In genomic region chr17:82021728-82022309, GRCh38 we compare ENCODE assay signal across 8 cellular contexts. TPM values are rescaled to one million over a fixed set of nuclear protein-coding genes. Genes with fewer than 3 reads are reported as not detected.
DNase-seq lines count a peak whose midpoint lies in the region; ATAC-seq and TF ChIP-seq lines count a peak whose summit lies in the region.

No MANE protein-coding gene starts in this region.

- peaks cover 19% of the 10 kb centered on the region for H3K4me1 Mint-ChIP-seq in activated CD4-positive, alpha-beta T cell treated with anti-CD3 and anti-CD28 coated beads, Interleukin-2, amount 10 ng/mL, durations not matched to agents 24 days and 14 days
- H3K4me1 Mint-ChIP-seq in stimulated activated naive CD8-positive, alpha-beta T cell treated with anti-CD3 and anti-CD28 coated beads, Interleukin-15, amount 100 ng/mL, for 72 hours: peaks cover 51% of the 10 kb centered on the region

- TF ChIP-seq CTCF in VCaP (conservative IDR thresholded peaks at IDR 0.05): no peak

- ATAC-seq in stimulated activated naive CD8-positive, alpha-beta T cell treated with anti-CD3 and anti-CD28 coated beads, Interleukin-15, amount 100 ng/mL, for 72 hours: no peak
- no peak for ATAC-seq in GM19463 (IDR thresholded peaks at IDR 0.05; ENCODE audit: unreplicated experiment)

- H3K27ac Mint-ChIP-seq in activated CD4-positive, alpha-beta T cell treated with anti-CD3 and anti-CD28 coated beads, Interleukin-2, amount 10 ng/mL, durations not matched to agents 24 days and 14 days: peak overlapping the region; percentile 76
- peak overlapping the region; percentile 61 to 93 for H3K27ac Mint-ChIP-seq in stimulated activated naive CD8-positive, alpha-beta T cell treated with anti-CD3 and anti-CD28 coated beads, Interleukin-15, amount 100 ng/mL, for 72 hours

- peak overlapping the region; percentile 91 for H3K27ac ChIP-seq in VCaP

- DNase-seq in activated CD4-positive, alpha-beta T cell treated with anti-CD3 and anti-CD28 coated beads, Interleukin-2, amount 10 ng/mL, durations not matched to agents 24 days and 14 days: peak; percentile 76
- no peak for DNase-seq in activated CD4-positive, alpha-beta T cell treated with anti-CD3 and anti-CD28 coated beads, Interleukin-2, amount 50 U/mL, for 4 hours
- no peak for DNase-seq in stimulated activated naive CD8-positive, alpha-beta T cell treated with anti-CD3 and anti-CD28 coated beads, Interleukin-15, amount 100 ng/mL, for 72 hours
- DNase-seq in AG08396 (ENCODE audit: low spot score) (no peak), foreskin melanocyte (no peak)

- peaks cover 9% of the 10 kb centered on the region for H3K36me3 Mint-ChIP-seq in activated CD4-positive, alpha-beta T cell treated with anti-CD3 and anti-CD28 coated beads, Interleukin-2, amount 10 ng/mL, durations not matched to agents 24 days and 14 days (ENCODE audit: low read depth)

- H3K27me3 Mint-ChIP-seq in activated CD4-positive, alpha-beta T cell treated with anti-CD3 and anti-CD28 coated beads, Interleukin-2, amount 10 ng/mL, durations not matched to agents 24 days and 14 days: no peaks in the 10 kb centered on the region
- no peaks in the 10 kb centered on the region for H3K27me3 Mint-ChIP-seq in stimulated activated naive CD8-positive, alpha-beta T cell treated with anti-CD3 and anti-CD28 coated beads, Interleukin-15, amount 100 ng/mL, for 72 hours

- H3K9me3 Mint-ChIP-seq in activated CD4-positive, alpha-beta T cell treated with anti-CD3 and anti-CD28 coated beads, Interleukin-2, amount 10 ng/mL, durations not matched to agents 24 days and 14 days: no peaks in the 10 kb centered on the region
- no peaks in the 10 kb centered on the region for H3K9me3 Mint-ChIP-seq in stimulated activated naive CD8-positive, alpha-beta T cell treated with anti-CD3 and anti-CD28 coated beads, Interleukin-15, amount 100 ng/mL, for 72 hours

- H3K4me3 Mint-ChIP-seq in activated CD4-positive, alpha-beta T cell treated with anti-CD3 and anti-CD28 coated beads, Interleukin-2, amount 10 ng/mL, durations not matched to agents 24 days and 14 days: peak overlapping the region; percentile 88
- peak overlapping the region; percentile 86 to 93 for H3K4me3 Mint-ChIP-seq in stimulated activated naive CD8-positive, alpha-beta T cell treated with anti-CD3 and anti-CD28 coated beads, Interleukin-15, amount 100 ng/mL, for 72 hours

- intact Hi-C loops in activated CD4-positive, alpha-beta T cell treated with anti-CD3 and anti-CD28 coated beads, Interleukin-2, amount 10 ng/mL, durations not matched to agents 24 days and 14 days (cut with micrococcal nuclease): loop anchor here (1.0 to 5.0 kb wide), 7 partner anchors 63 to 205 kb away; partner anchors contain the start of genes ALYREF, ANAPC11, FASN and P4HB

- H3K4me3 ChIP-seq in iPS-11a (ENCODE audit: low read depth, low read length): peak overlapping the region; percentile 85

RNA-seq across cellular contexts. Expression of gene CENPX, which starts 0.9 kb away (rescaled TPM):
- total RNA-seq in activated CD4-positive, alpha-beta T cell treated with anti-CD3 and anti-CD28 coated beads, Interleukin-2, amount 10 ng/mL, durations not matched to agents 24 days and 14 days: 116 and 123 TPM in 2 replicates

RNA-seq across cellular contexts. Expression of gene LRRC45, which starts 1.3 kb away (rescaled TPM):
- 39.0 and 40.6 TPM in 2 replicates for total RNA-seq in activated CD4-positive, alpha-beta T cell treated with anti-CD3 and anti-CD28 coated beads, Interleukin-2, amount 10 ng/mL, durations not matched to agents 24 days and 14 days

RNA-seq across cellular contexts. Expression of gene RAC3, which starts 9.7 kb away (rescaled TPM):
- 11.5 and 12.1 TPM in 2 replicates for total RNA-seq in activated CD4-positive, alpha-beta T cell treated with anti-CD3 and anti-CD28 coated beads, Interleukin-2, amount 10 ng/mL, durations not matched to agents 24 days and 14 days

RNA-seq across cellular contexts. Expression of gene DCXR, which starts 15.7 kb away (rescaled TPM):
- total RNA-seq in activated CD4-positive, alpha-beta T cell treated with anti-CD3 and anti-CD28 coated beads, Interleukin-2, amount 10 ng/mL, durations not matched to agents 24 days and 14 days: 128 TPM in 2 replicates

RNA-seq across cellular contexts. Expression of gene RFNG, which starts 29.8 kb away (rescaled TPM):
- 21.4 and 30.8 TPM in 2 replicates for total RNA-seq in activated CD4-positive, alpha-beta T cell treated with anti-CD3 and anti-CD28 coated beads, Interleukin-2, amount 10 ng/mL, durations not matched to agents 24 days and 14 days
